Comparison of ENCODE assay signal across 27 cellular contexts in the genomic region with DNA sequence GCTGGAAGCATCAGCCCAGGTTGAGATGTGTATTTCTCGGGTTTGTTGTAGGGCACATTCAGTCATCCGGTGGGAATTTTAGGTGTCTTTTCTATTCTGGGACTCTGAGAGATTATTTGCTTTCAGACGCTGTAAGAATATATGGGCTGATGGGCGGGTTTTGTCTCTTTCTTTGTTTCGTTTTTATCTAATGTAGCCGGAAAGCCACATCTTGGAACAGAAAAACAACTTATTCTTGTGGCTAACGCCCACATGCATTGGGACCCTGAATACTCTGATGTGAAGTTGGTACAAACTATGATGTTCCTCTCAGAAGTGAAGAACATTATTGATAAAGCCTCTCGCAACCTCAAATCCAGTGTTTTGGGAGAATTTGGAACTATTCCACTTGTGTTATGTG. TPM values are rescaled to one million over a fixed set of nuclear protein-coding genes. Genes with fewer than 3 reads are reported as not detected.
"Had no signal": no experiment of that assay in that cellular context is flagged by ENCODE, and none has a peak within 500 bp of the region (broad histone marks: within the 10 kb centered on the region; RNA-seq: fewer than 3 reads in every experiment).

No MANE protein-coding gene starts in this region.

- H3K4me3 Mint-ChIP-seq: stimulated activated naive B cell treated with anti-CD40 and anti-IgM and Interleukin-4, amounts not matched to agents 10 μg/mL and 1 μg/mL and 100 μg/mL, for 72 hours had no signal

- H3K27me3 Mint-ChIP-seq: naive thymus-derived CD4-positive, alpha-beta T cell; stimulated activated naive B cell treated with anti-CD40 and anti-IgM and Interleukin-4, amounts not matched to agents 10 μg/mL and 1 μg/mL and 100 μg/mL, for 72 hours had no signal

- H3K27ac ChIP-seq: heart left ventricle, neutrophil, psoas muscle, spleen, tibial nerve, upper lobe of right lung, vagina had no signal

- H3K27ac Mint-ChIP-seq: stimulated activated naive B cell treated with anti-CD40 and anti-IgM and Interleukin-4, amounts not matched to agents 10 μg/mL and 1 μg/mL and 100 μg/mL, for 72 hours had no signal

- H3K9me3 Mint-ChIP-seq: naive thymus-derived CD4-positive, alpha-beta T cell; stimulated activated naive B cell treated with anti-CD40 and anti-IgM and Interleukin-4, amounts not matched to agents 10 μg/mL and 1 μg/mL and 100 μg/mL, for 72 hours had no signal

- H3K4me1 ChIP-seq: heart left ventricle, psoas muscle, spleen, testis, upper lobe of right lung, vagina had no signal

- ATAC-seq: esophagus mucosa; heart left ventricle; left colon; naive thymus-derived CD4-positive, alpha-beta T cell; psoas muscle; sciatic nerve; stimulated activated naive B cell treated with anti-CD40 and anti-IgM and Interleukin-4, amounts not matched to agents 10 μg/mL and 1 μg/mL and 100 μg/mL, for 72 hours; upper lobe of right lung had no signal

- DNase-seq: effector memory CD4-positive, alpha-beta T cell; heart left ventricle; hippocampal formation; left colon; naive thymus-derived CD4-positive, alpha-beta T cell; psoas muscle; spleen; stimulated activated CD4-positive, alpha-beta T cell treated with anti-CD3 and anti-CD28 coated beads, Interleukin-15, amount 100 ng/mL, for 24 hours; stimulated activated CD4-positive, alpha-beta T cell treated with anti-CD3 and anti-CD28 coated beads, Interleukin-1b, Interleukin-23, amount 100 ng/mL, for 48 hours; stimulated activated CD4-positive, alpha-beta T cell treated with anti-CD3 and anti-CD28 coated beads, Interleukin-4, amount 100 ng/mL, for 24 hours; stimulated activated naive B cell treated with anti-CD40 and anti-IgM and Interleukin-4, amounts not matched to agents 10 μg/mL and 1 μg/mL and 100 μg/mL, for 72 hours; testis; upper lobe of right lung had no signal

- H3K9me3 ChIP-seq: heart left ventricle, neutrophil, psoas muscle, spleen, testis, tibial nerve, upper lobe of right lung, vagina had no signal

- H3K4me3 ChIP-seq: heart left ventricle, psoas muscle, spleen, testis, tibial nerve, upper lobe of right lung, vagina had no signal

- H3K27me3 ChIP-seq: heart left ventricle, neutrophil, spleen, testis, tibial nerve, upper lobe of right lung, vagina had no signal

RNA-seq across cellular contexts. Expression of gene SCGB3A1, which starts 22.4 kb away (rescaled TPM):
- total RNA-seq: fibroblast of lung, frontal cortex, glomerular endothelial cell, kidney epithelial cell, left colon, liver, mononuclear cell, osteoblast, sciatic nerve, subcutaneous adipose tissue, tibial nerve, vagina had no signal
- polyA plus RNA-seq: fibroblast of lung; naive thymus-derived CD4-positive, alpha-beta T cell; neural cell; psoas muscle had no signal
